ENCODE assay signal across 8 cellular contexts in genomic region chr16:68264128-68265077, GRCh38. TPM values are rescaled to one million over a fixed set of nuclear protein-coding genes. Genes with fewer than 3 reads are reported as not detected.
DNase-seq lines count a peak whose midpoint lies in the region; ATAC-seq and TF ChIP-seq lines count a peak whose summit lies in the region.

TSS of gene SLC7A6 (plus strand) at chr16:68264526. CDS start at chr16:68274727, 10,201 bp downstream.

- no peaks in the 10 kb centered on the region for H3K9me3 ChIP-seq in HUES6 (ENCODE audit: control insufficient read depth, insufficient read depth, low read depth, low read length)
- no peaks in the 10 kb centered on the region for H3K9me3 ChIP-seq in prostate gland

- H3K36me3 ChIP-seq in HUES6 (ENCODE audit: control insufficient read depth, insufficient read depth, low read length) (peaks cover 5% of the 10 kb centered on the region), prostate gland (no peaks in the 10 kb centered on the region)

- H3K4me3 ChIP-seq in HUES6 (ENCODE audit: low read depth, low read length), result peak within 1 kb of the TSS; percentile 91
- peak within 1 kb of the TSS; percentile 74 to 76 for H3K4me3 ChIP-seq in prostate gland

- peak; percentile 43 for TF ChIP-seq POLR2A in prostate gland (IDR thresholded peaks at IDR 0.05)

- TF ChIP-seq CTCF in prostate gland (IDR thresholded peaks at IDR 0.05), result peak; percentile 39 to 80 (median 54)

- ATAC-seq in GM21390 (IDR thresholded peaks at IDR 0.05; ENCODE audit: unreplicated experiment), result peak; percentile 61
- peak; percentile 83 to 84 for ATAC-seq in left cardiac atrium

- peak within 1 kb of the TSS; percentile 81; the same call in 1 of the 2 replicates for H3K27ac ChIP-seq in HUES6 (ENCODE audit: low read depth, low read length)
- peak within 1 kb of the TSS; percentile 83 for H3K27ac ChIP-seq in adipose tissue (ENCODE audit: low read depth, low read length)
- H3K27ac ChIP-seq in prostate gland, result peak within 1 kb of the TSS; percentile 92 to 95

- intact Hi-C loops in left cardiac atrium (cut with DNase I) (loop anchor here (5.0 kb wide), 2 partner anchors 48 to 63 kb away; partner anchors contain the start of genes PRMT7 (in 2 of the 2) and SLC7A6OS (in 2 of the 2)), prostate gland (cut with DNase I) (loop anchor here (5.0 kb wide), 2 partner anchors 48 to 243 kb away; partner anchors contain the start of genes PRMT7 and SLC7A6OS)

- WGBS in adipose tissue, 3 donors, result 0 to 1% (median 0%) methylated on average over 94 to 121 of the region's 123 CpGs
- under 1% methylated on average over 107 of the region's 123 CpGs for WGBS in prostate gland

- peak within 1 kb of the TSS; percentile 96 for H3K9ac ChIP-seq in HUES6 (ENCODE audit: low read length)

- H3K27me3 ChIP-seq in HUES6 (ENCODE audit: control insufficient read depth, insufficient read depth, low read length) (no peaks in the 10 kb centered on the region), prostate gland (replicated peaks; ENCODE audit: insufficient read depth) (no peaks in the 10 kb centered on the region)

- DNase-seq in DMS53 (lab: John Stamatoyannopoulos, UW), result peak; percentile 75
- peak; percentile 79 for DNase-seq in T follicular helper cell (ENCODE audit: low read depth)
- DNase-seq in left cardiac atrium, result peak; percentile 87
- DNase-seq in prostate gland (ENCODE audit: low spot score), result peak; percentile 65
- DNase-seq in ureter (ENCODE audit: low spot score), result peak; percentile 77

- H3K4me1 ChIP-seq in HUES6 (ENCODE audit: control insufficient read depth, insufficient read depth, low read length), result peaks cover 22% of the 10 kb centered on the region
- peaks cover 11% of the 10 kb centered on the region for H3K4me1 ChIP-seq in prostate gland (replicated peaks)

RNA-seq across cellular contexts. Expression of gene SLC7A6, which starts in this region (rescaled TPM):
- 100 to 1,000 TPM in 1 of 3 donors, 10 to 100 TPM in 2; 17.7 to 136 (median 21.7) TPM for polyA plus RNA-seq in adipose tissue
- 10 to 100 TPM; 33.0 to 51.6 TPM for total RNA-seq in left cardiac atrium
- total RNA-seq in prostate gland, result 10 to 100 TPM; 12.8 to 30.5 TPM
- total RNA-seq in ureter, result 29.4 TPM

Comparison
In these comparisons a context has a peak if more than half of its experiments do, and no peak if none do; other contexts are left out.
1. Peak in every context shown above with its lines: DNase-seq, ATAC-seq, H3K4me3 ChIP-seq and H3K27ac ChIP-seq.